In genomic region chr5:5244581-5244980, GRCh38 we compare ENCODE assay signal across 18 cellular contexts.
DNase-seq lines count a peak whose midpoint lies in the region; TF ChIP-seq lines count a peak whose summit lies in the region.
"Had no signal": no experiment of that assay in that cellular context is flagged by ENCODE, and none has a peak within 500 bp of the region (broad histone marks: within the 10 kb centered on the region; RNA-seq: fewer than 3 reads in every experiment).

No MANE protein-coding gene starts in this region.

- H3K4me3 Mint-ChIP-seq in activated CD4-positive, alpha-beta T cell treated with anti-CD3 and anti-CD28 coated beads, Interleukin-2, amount 10 ng/mL, durations not matched to agents 24 days and 14 days: no peak overlapping the region
- no peak overlapping the region for H3K4me3 Mint-ChIP-seq in type B pancreatic cell
- H3K4me3 Mint-ChIP-seq: B cell; CD4-positive, alpha-beta T cell; CD8-positive, alpha-beta T cell had no signal

- no peaks in the 10 kb centered on the region for H3K9me3 Mint-ChIP-seq in activated CD4-positive, alpha-beta T cell treated with anti-CD3 and anti-CD28 coated beads, Interleukin-2, amount 10 ng/mL, durations not matched to agents 24 days and 14 days
- H3K9me3 Mint-ChIP-seq in type B pancreatic cell: no peaks in the 10 kb centered on the region
- H3K9me3 Mint-ChIP-seq: CD4-positive, alpha-beta T cell; CD8-positive, alpha-beta T cell had no signal

- TF ChIP-seq CTCF in esophagus muscularis mucosa (IDR thresholded peaks at IDR 0.05) (no peak), type B pancreatic cell (conservative IDR thresholded peaks at IDR 0.05) (no peak)

- no peak overlapping the region for H3K4me3 ChIP-seq in esophagus muscularis mucosa
- H3K4me3 ChIP-seq: A549; BLaER1 treated with 17β-estradiol and CSF1 and Interleukin-3, amounts not matched to agents 10 nM and 100 nM had no signal

- no peaks in the 10 kb centered on the region for H3K36me3 ChIP-seq in esophagus muscularis mucosa
- H3K36me3 ChIP-seq: BLaER1 treated with 17β-estradiol and CSF1 and Interleukin-3, amounts not matched to agents 10 nM and 100 nM had no signal

- peak; percentile 32 for DNase-seq in activated CD4-positive, alpha-beta T cell treated with anti-CD3 and anti-CD28 coated beads, Interleukin-2, amount 10 ng/mL, durations not matched to agents 24 days and 14 days
- DNase-seq in activated CD4-positive, alpha-beta T cell treated with anti-CD3 and anti-CD28 coated beads for 4 hours: no peak
- DNase-seq in esophagus muscularis mucosa (ENCODE audit: extremely low spot score) (peak; percentile 81), mucosa of gallbladder (ENCODE audit: low spot score) (peak; percentile 2), type B pancreatic cell (ENCODE audit: extremely low spot score, unreplicated experiment) (no peak)
- DNase-seq in stimulated activated CD4-positive, alpha-beta T cell treated with anti-CD3 and anti-CD28 coated beads, Interleukin-2, amount 100 ng/mL, for 24 hours: no peak
- DNase-seq: AML-193; Caco-2; Calu3; CD4-positive, alpha-beta T cell; CD8-positive, alpha-beta T cell; DMS79 treated with DMSO at 0.1 percent for 48 hours; GF-D8 had no signal

- H3K4me1 Mint-ChIP-seq in activated CD4-positive, alpha-beta T cell treated with anti-CD3 and anti-CD28 coated beads, Interleukin-2, amount 10 ng/mL, durations not matched to agents 24 days and 14 days: no peaks in the 10 kb centered on the region
- H3K4me1 Mint-ChIP-seq in type B pancreatic cell (ENCODE audit: unreplicated experiment): no peaks in the 10 kb centered on the region
- H3K4me1 Mint-ChIP-seq: B cell had no signal

- no peak overlapping the region for H3K27ac Mint-ChIP-seq in activated CD4-positive, alpha-beta T cell treated with anti-CD3 and anti-CD28 coated beads, Interleukin-2, amount 10 ng/mL, durations not matched to agents 24 days and 14 days
- H3K27ac Mint-ChIP-seq in type B pancreatic cell: no peak overlapping the region
- H3K27ac Mint-ChIP-seq: B cell; CD4-positive, alpha-beta T cell; CD8-positive, alpha-beta T cell had no signal

- H3K9me3 ChIP-seq in esophagus muscularis mucosa: no peaks in the 10 kb centered on the region
- H3K9me3 ChIP-seq: A549, Caco-2 had no signal

- no peaks in the 10 kb centered on the region for H3K27me3 Mint-ChIP-seq in activated CD4-positive, alpha-beta T cell treated with anti-CD3 and anti-CD28 coated beads, Interleukin-2, amount 10 ng/mL, durations not matched to agents 24 days and 14 days
- H3K27me3 Mint-ChIP-seq in type B pancreatic cell: no peaks in the 10 kb centered on the region
- H3K27me3 Mint-ChIP-seq: CD4-positive, alpha-beta T cell had no signal

- TF ChIP-seq EP300 in esophagus muscularis mucosa (IDR thresholded peaks at IDR 0.05): no peak

- 81% methylated on average over 6 of the region's 6 CpGs for WGBS in esophagus muscularis mucosa

- no peak for TF ChIP-seq POLR2A in esophagus muscularis mucosa (IDR thresholded peaks at IDR 0.05; ENCODE audit: low read depth)

- no peak overlapping the region for H3K27ac ChIP-seq in esophagus muscularis mucosa (replicated peaks in 1 of 4)
- H3K27ac ChIP-seq: 22Rv1; A549; BLaER1 treated with 17β-estradiol and CSF1 and Interleukin-3, amounts not matched to agents 10 nM and 100 nM; C4-2B had no signal

- intact Hi-C loops in activated CD4-positive, alpha-beta T cell treated with anti-CD3 and anti-CD28 coated beads, Interleukin-2, amount 10 ng/mL, durations not matched to agents 24 days and 14 days (cut with micrococcal nuclease): no loop called here
- intact Hi-C loops in esophagus muscularis mucosa (cut with DNase I): no loop called here

- no peaks in the 10 kb centered on the region for H3K36me3 Mint-ChIP-seq in activated CD4-positive, alpha-beta T cell treated with anti-CD3 and anti-CD28 coated beads, Interleukin-2, amount 10 ng/mL, durations not matched to agents 24 days and 14 days (ENCODE audit: low read depth)
- H3K36me3 Mint-ChIP-seq in type B pancreatic cell: peaks cover 3% of the 10 kb centered on the region
- H3K36me3 Mint-ChIP-seq: CD8-positive, alpha-beta T cell had no signal

- H3K4me1 ChIP-seq in esophagus muscularis mucosa: no peaks in the 10 kb centered on the region
- H3K4me1 ChIP-seq: A549; BLaER1 treated with 17β-estradiol and CSF1 and Interleukin-3, amounts not matched to agents 10 nM and 100 nM; Caco-2 had no signal

- peaks cover 0 to 6% (median 0%) of the 10 kb centered on the region in 4 donors for H3K27me3 ChIP-seq in esophagus muscularis mucosa
- H3K27me3 ChIP-seq: BLaER1 treated with 17β-estradiol and CSF1 and Interleukin-3, amounts not matched to agents 10 nM and 100 nM had no signal

Comparison
In these comparisons a context has a peak if more than half of its experiments do, and no peak if none do; other contexts are left out.
1. DNase-seq: peak in activated CD4-positive, alpha-beta T cell treated with anti-CD3 and anti-CD28 coated beads, Interleukin-2, amount 10 ng/mL, durations not matched to agents 24 days and 14 days (single experiment), esophagus muscularis mucosa (single experiment) and mucosa of gallbladder (single experiment); none in activated CD4-positive, alpha-beta T cell treated with anti-CD3 and anti-CD28 coated beads for 4 hours (0 of 2), stimulated activated CD4-positive, alpha-beta T cell treated with anti-CD3 and anti-CD28 coated beads, Interleukin-2, amount 100 ng/mL, for 24 hours (0 of 2) and type B pancreatic cell (single experiment).